Comparison of ENCODE assay signal across 1 cellular context in the genomic region with DNA sequence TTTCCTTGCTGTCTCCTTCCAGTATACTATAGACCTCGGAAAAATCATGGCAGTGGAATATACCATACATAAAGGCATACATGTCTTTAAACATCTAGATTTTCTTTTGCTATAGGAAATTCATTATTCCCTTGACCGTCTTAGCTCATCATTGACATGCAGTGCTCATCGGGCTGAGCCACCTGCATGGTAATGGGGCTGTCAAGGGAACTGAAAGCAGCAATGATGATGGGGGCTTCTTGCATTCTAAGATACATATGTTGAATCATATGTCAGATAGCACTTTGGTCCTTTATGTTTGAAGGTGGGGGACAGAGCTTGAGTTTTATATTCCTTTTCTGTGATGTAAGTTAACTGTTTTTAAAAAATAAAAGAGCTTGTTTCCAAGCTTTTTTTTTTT.
TF ChIP-seq lines count a peak whose summit lies in the region.

No MANE protein-coding gene starts in this region.

TF ChIP-seq in GM23338, 12 proteins besides CTCF, POLR2A, EP300 and RAD21:
- TF ChIP-seq ZNF462 (CRISPR knock-in tag; IDR thresholded peaks at IDR 0.05) = no peak
- TF ChIP-seq REST (IDR thresholded peaks at IDR 0.05; ENCODE audit: unreplicated experiment) = no peak
- no peak for TF ChIP-seq ZNF331 (CRISPR knock-in tag; IDR thresholded peaks at IDR 0.05; ENCODE audit: low read depth)
- no peak for TF ChIP-seq JUNB (IDR thresholded peaks at IDR 0.05; ENCODE audit: unreplicated experiment)
- no peak for TF ChIP-seq NANOG (IDR thresholded peaks at IDR 0.05; ENCODE audit: borderline replicate concordance)
- no peak for TF ChIP-seq EZH2 (IDR thresholded peaks at IDR 0.05; ENCODE audit: low read depth, unreplicated experiment)
